21 cellular contexts compared by ENCODE assay signal in genomic region chr18:69999671-70000070, GRCh38. TPM values are rescaled to one million over a fixed set of nuclear protein-coding genes. Genes with fewer than 3 reads are reported as not detected.
DNase-seq lines count a peak whose midpoint lies in the region; ATAC-seq and TF ChIP-seq lines count a peak whose summit lies in the region.
"Had no signal": no experiment of that assay in that cellular context is flagged by ENCODE, and none has a peak within 500 bp of the region (broad histone marks: within the 10 kb centered on the region; RNA-seq: fewer than 3 reads in every experiment).

No MANE protein-coding gene starts in this region.

- in situ Hi-C loops in astrocyte of the cerebellum (cut with HindIII; ENCODE audit: low sequenced_read_pairs) = no loop called here

- no peak overlapping the region for H3K27ac Mint-ChIP-seq in GM23338
- H3K27ac Mint-ChIP-seq: B cell; CD4-positive, CD25-positive, alpha-beta regulatory T cell; CD8-positive, alpha-beta T cell had no signal

- H3K36me3 Mint-ChIP-seq in GM23338 (ENCODE audit: low read depth) = peaks cover 10% of the 10 kb centered on the region; the same call in 2 of the 3 replicates

- H3K36me3 ChIP-seq in GM23338 (ENCODE audit: insufficient read depth) = no peaks in the 10 kb centered on the region

- H3K4me2 ChIP-seq in GM23338 = no peak overlapping the region
- H3K4me2 ChIP-seq: BLaER1 had no signal

- no peak overlapping the region for H3K4me3 Mint-ChIP-seq in GM23338
- H3K4me3 Mint-ChIP-seq: B cell; CD4-positive, CD25-positive, alpha-beta regulatory T cell; CD8-positive, alpha-beta T cell had no signal

- no peaks in the 10 kb centered on the region for H3K27me3 Mint-ChIP-seq in GM23338 (ENCODE audit: insufficient read depth, low read depth, poor library complexity)
- H3K27me3 Mint-ChIP-seq: B cell; CD4-positive, CD25-positive, alpha-beta regulatory T cell had no signal

- H3K79me2 ChIP-seq in GM23338 (replicated peaks; ENCODE audit: insufficient read depth) = no peaks in the 10 kb centered on the region

- H3K4me3 ChIP-seq in GM23338 = no peak overlapping the region
- H3K4me3 ChIP-seq in astrocyte of the cerebellum (ENCODE audit: low read depth, low read length) = no peak overlapping the region
- H3K4me3 ChIP-seq: BLaER1, GM12878 had no signal

- H3K9me3 Mint-ChIP-seq in GM23338 = no peaks in the 10 kb centered on the region
- H3K9me3 Mint-ChIP-seq: CD8-positive, alpha-beta T cell had no signal

- TF ChIP-seq CTCF in GM23338 (conservative IDR thresholded peaks at IDR 0.05; ENCODE audit: low read depth in 2 of 2) = no peak
- no peak for TF ChIP-seq CTCF in astrocyte of the cerebellum (IDR thresholded peaks at IDR 0.05; ENCODE audit: low read depth, low read length, missing control alignments)

- no peak overlapping the region for H2AFZ ChIP-seq in GM23338

- DNase-seq in GM23338 (ENCODE audit: low spot score) (no peak), astrocyte of the cerebellum (ENCODE audit: low read depth) (peak; percentile 82), cerebellar cortex (ENCODE audit: low spot score) (peak; percentile 21), medulla oblongata (ENCODE audit: extremely low spot score) (peak; percentile 12), epidermal melanocyte (ENCODE audit: insufficient read length, low spot score) (no peak), NCI-H2196 (lab: John Stamatoyannopoulos, UW; ENCODE audit: unreplicated experiment) (no peak), posterior cingulate gyrus (no peak)
- DNase-seq: Caco-2; CD4-positive, CD25-positive, alpha-beta regulatory T cell; CD8-positive, alpha-beta T cell; DMS153; DND-41; GDM1; GOT3; H7; HCEC 1CT had no signal

- peaks cover 20% of the 10 kb centered on the region for H3K4me1 ChIP-seq in GM23338 (ENCODE audit: insufficient read depth)
- H3K4me1 ChIP-seq: BLaER1, Caco-2 had no signal

- no peaks in the 10 kb centered on the region for H3K27me3 ChIP-seq in GM23338 (ENCODE audit: insufficient read depth)
- H3K27me3 ChIP-seq: BLaER1 had no signal

- no peaks in the 10 kb centered on the region for H3F3A ChIP-seq in GM23338 (replicated peaks; ENCODE audit: low read depth)

- intact Hi-C loops in posterior cingulate gyrus (cut with DNase I) = no loop called here

- no peaks in the 10 kb centered on the region for H4K20me1 ChIP-seq in GM23338 (replicated peaks; ENCODE audit: insufficient read depth)
- H4K20me1 ChIP-seq: BLaER1 had no signal

- ATAC-seq in GM23338 (peak; percentile 27; the same call in 1 of the 3 replicates), GM19351 (IDR thresholded peaks at IDR 0.05; ENCODE audit: unreplicated experiment) (no peak)
- ATAC-seq: CD8-positive, alpha-beta T cell; GM12878 had no signal

- H3K9me2 ChIP-seq in GM23338 (ENCODE audit: insufficient read depth) = no peaks in the 10 kb centered on the region

- H3K27ac ChIP-seq in GM23338 (ENCODE audit: low read depth) = no peak overlapping the region
- H3K27ac ChIP-seq: BLaER1, C4-2B had no signal

- peaks cover 25% of the 10 kb centered on the region for H3K4me1 Mint-ChIP-seq in GM23338
- H3K4me1 Mint-ChIP-seq: B cell had no signal

TF ChIP-seq in GM23338, 12 proteins besides CTCF, POLR2A, EP300 and RAD21 (continues in another document):
- TF ChIP-seq ZNF114 (CRISPR knock-in tag; IDR thresholded peaks at IDR 0.05) = no peak
- no peak for TF ChIP-seq REST (IDR thresholded peaks at IDR 0.05; ENCODE audit: unreplicated experiment)
- no peak for TF ChIP-seq STAT1 (IDR thresholded peaks at IDR 0.05; ENCODE audit: unreplicated experiment)
- TF ChIP-seq ZNF331 (CRISPR knock-in tag; IDR thresholded peaks at IDR 0.05; ENCODE audit: low read depth) = no peak
- TF ChIP-seq JUNB (IDR thresholded peaks at IDR 0.05; ENCODE audit: unreplicated experiment) = no peak
- TF ChIP-seq CREB1 (CRISPR knock-in tag; IDR thresholded peaks at IDR 0.05; ENCODE audit: low read depth) = no peak
- no peak for TF ChIP-seq ZNF462 (CRISPR knock-in tag; IDR thresholded peaks at IDR 0.05)
- TF ChIP-seq EZH2phosphoT487 (IDR thresholded peaks at IDR 0.05; ENCODE audit: unreplicated experiment) = no peak
- TF ChIP-seq POLR2AphosphoS5 (IDR thresholded peaks at IDR 0.05; ENCODE audit: low read depth) = no peak

RNA-seq across cellular contexts. Expression of gene CD226, which starts 52.0 kb away (rescaled TPM):
- total RNA-seq in GM23338 (2014; rRNA removed; shearing (Covaris generic)) = 0.04 TPM in 1 of 2 replicates, not detected in the other
- 0.19 TPM in 1 of 2 replicates, not detected in the other for polyA plus RNA-seq in GM23338 (2016; fragmentation: Nextera tagmentation; extraction: Ambion mirVana)
- total RNA-seq: H7 had no signal

Comparison
In these comparisons a context has a peak if more than half of its experiments do, and no peak if none do; other contexts are left out.
1. DNase-seq: peak in astrocyte of the cerebellum (single experiment), cerebellar cortex (single experiment) and medulla oblongata (single experiment); none in GM23338 (single experiment), epidermal melanocyte (single experiment), NCI-H2196 (single experiment) and posterior cingulate gyrus (0 of 10).